ENCODE assay signal across 8 cellular contexts in genomic region chr3:184134746-184135148, GRCh38. TPM values are rescaled to one million over a fixed set of nuclear protein-coding genes. Genes with fewer than 3 reads are reported as not detected.
DNase-seq lines count a peak whose midpoint lies in the region; ATAC-seq and TF ChIP-seq lines count a peak whose summit lies in the region.

No MANE protein-coding gene starts in this region.

- no peaks in the 10 kb centered on the region for H3K27me3 Mint-ChIP-seq in T-helper 17 cell

- H3K9me3 ChIP-seq in T-helper 17 cell (ENCODE audit: control insufficient read depth, low read length, poor library complexity, severe bottlenecking) (no peaks in the 10 kb centered on the region), cardiac muscle cell (ENCODE audit: low read depth) (no peaks in the 10 kb centered on the region), sigmoid colon (no peaks in the 10 kb centered on the region)

- peak overlapping the region; percentile 99 for H3K4me3 Mint-ChIP-seq in T-helper 17 cell

- no peak for TF ChIP-seq EP300 in sigmoid colon (IDR thresholded peaks at IDR 0.05)

- H3K36me3 Mint-ChIP-seq in T-helper 17 cell (ENCODE audit: low read depth): no peaks in the 10 kb centered on the region

- intact Hi-C loops in sigmoid colon (cut with DNase I): loop anchor here (1.0 to 5.0 kb wide), 5 partner anchors 20 to 237 kb away; partner anchors contain the start of genes ABCC5, ABCF3, DVL3 and EEF1AKMT4

- DNase-seq in T-helper 17 cell: no peak
- no peak for DNase-seq in cardiac muscle cell (ENCODE audit: low read depth in 1 of 2, low spot score in 1 of 2)
- no peak for DNase-seq in sigmoid colon
- DNase-seq in D341Med (ENCODE audit: low spot score): no peak
- no peak for DNase-seq in germinal center (ENCODE audit: low spot score)

- ATAC-seq in GM18498 (IDR thresholded peaks at IDR 0.05; ENCODE audit: unreplicated experiment): peak; percentile 7
- peak; percentile 13 for ATAC-seq in HG02759 (IDR thresholded peaks at IDR 0.05; ENCODE audit: unreplicated experiment)
- peak; percentile 35 for ATAC-seq in T-helper 17 cell
- ATAC-seq in HG03442 (IDR thresholded peaks at IDR 0.05; ENCODE audit: unreplicated experiment): no peak

- H3K27ac Mint-ChIP-seq in T-helper 17 cell: peak overlapping the region; percentile 96

- H3K27ac ChIP-seq in cardiac muscle cell (peak overlapping the region; percentile 76), sigmoid colon (peak overlapping the region; percentile 87 to 90 (median 90))

- H3K27me3 ChIP-seq in cardiac muscle cell (no peaks in the 10 kb centered on the region), sigmoid colon (no peaks in the 10 kb centered on the region)

- peak overlapping the region; percentile 93 for H3K4me3 ChIP-seq in cardiac muscle cell
- H3K4me3 ChIP-seq in sigmoid colon: peak overlapping the region; percentile 79 to 90 (median 85)

- H3K4me1 Mint-ChIP-seq in T-helper 17 cell: peaks cover 33% of the 10 kb centered on the region

- H3K4me1 ChIP-seq in cardiac muscle cell (ENCODE audit: low read depth) (peaks cover 8% of the 10 kb centered on the region), sigmoid colon (peaks cover 0 to 32% (median 20%) of the 10 kb centered on the region in 4 donors)

- no peak for TF ChIP-seq POLR2A in sigmoid colon (IDR thresholded peaks at IDR 0.05)

- WGBS in sigmoid colon, 2 donors: 0% methylated on average over 21 of the region's 21 CpGs

- H3K36me3 ChIP-seq in cardiac muscle cell (no peaks in the 10 kb centered on the region), sigmoid colon (peaks cover 0 to 22% (median 6%) of the 10 kb centered on the region in 4 donors)

- TF ChIP-seq CTCF in cardiac muscle cell (IDR thresholded peaks at IDR 0.05; ENCODE audit: low read depth, low read length): no peak
- no peak for TF ChIP-seq CTCF in sigmoid colon (IDR thresholded peaks at IDR 0.05)

RNA-seq across cellular contexts. Expression of gene EIF2B5, which starts 0.4 kb away (rescaled TPM):
- total RNA-seq in T-helper 17 cell: 10 to 100 TPM; 49.5 to 53.8 TPM
- 38.2 and 82.1 TPM in 2 replicates for total RNA-seq in cardiac muscle cell
- 55.7 and 57.5 TPM in 2 replicates for polyA plus RNA-seq in cardiac muscle cell
- total RNA-seq in sigmoid colon: 10 to 100 TPM; 26.0 to 43.5 (median 31.3) TPM
- polyA plus RNA-seq in sigmoid colon: 10 to 100 TPM; 31.8 to 48.1 (median 35.4) TPM

RNA-seq across cellular contexts. Expression of gene DVL3, which starts 20.4 kb away (rescaled TPM):
- 10 to 100 TPM; 31.5 to 42.9 TPM for total RNA-seq in T-helper 17 cell
- total RNA-seq in cardiac muscle cell: 96.3 and 135 TPM in 2 replicates
- polyA plus RNA-seq in cardiac muscle cell: 150 and 180 TPM in 2 replicates
- 10 to 100 TPM; 38.5 to 71.2 (median 53.9) TPM for total RNA-seq in sigmoid colon
- polyA plus RNA-seq in sigmoid colon: 10 to 100 TPM; 15.0 to 40.8 (median 26.4) TPM

RNA-seq across cellular contexts. Expression of gene HTR3E, which starts 37.9 kb away (rescaled TPM):
- not detected for total RNA-seq in T-helper 17 cell
- not detected in 2 replicates for total RNA-seq in cardiac muscle cell
- polyA plus RNA-seq in cardiac muscle cell: 0.15 TPM in 1 of 2 replicates, not detected in the other
- not detected for total RNA-seq in sigmoid colon
- polyA plus RNA-seq in sigmoid colon: 1 to 10 TPM in 1 of 3 donors, under 1 TPM in 1, not detected in 1; 0.54 to 1.2 TPM

RNA-seq across cellular contexts. Expression of gene AP2M1, which starts 39.9 kb away (rescaled TPM):
- 100 to 1,000 TPM; 120 to 164 TPM for total RNA-seq in T-helper 17 cell
- 399 and 408 TPM in 2 replicates for total RNA-seq in cardiac muscle cell
- 551 and 577 TPM in 2 replicates for polyA plus RNA-seq in cardiac muscle cell
- total RNA-seq in sigmoid colon: 100 to 1,000 TPM; 203 to 239 (median 225) TPM
- polyA plus RNA-seq in sigmoid colon: 100 to 1,000 TPM; 226 to 240 (median 237) TPM

RNA-seq across cellular contexts. Expression of gene ABCF3, which starts 51.3 kb away (rescaled TPM):
- total RNA-seq in T-helper 17 cell: 100 to 1,000 TPM; 118 to 120 TPM
- total RNA-seq in cardiac muscle cell: 50.2 and 50.7 TPM in 2 replicates
- 74.4 and 78.5 TPM in 2 replicates for polyA plus RNA-seq in cardiac muscle cell
- 10 to 100 TPM; 32.4 to 51.3 (median 39.2) TPM for total RNA-seq in sigmoid colon
- polyA plus RNA-seq in sigmoid colon: 10 to 100 TPM; 36.5 to 48.9 (median 45.6) TPM
